ENCODE assay signal across 11 cellular contexts in the genomic region with DNA sequence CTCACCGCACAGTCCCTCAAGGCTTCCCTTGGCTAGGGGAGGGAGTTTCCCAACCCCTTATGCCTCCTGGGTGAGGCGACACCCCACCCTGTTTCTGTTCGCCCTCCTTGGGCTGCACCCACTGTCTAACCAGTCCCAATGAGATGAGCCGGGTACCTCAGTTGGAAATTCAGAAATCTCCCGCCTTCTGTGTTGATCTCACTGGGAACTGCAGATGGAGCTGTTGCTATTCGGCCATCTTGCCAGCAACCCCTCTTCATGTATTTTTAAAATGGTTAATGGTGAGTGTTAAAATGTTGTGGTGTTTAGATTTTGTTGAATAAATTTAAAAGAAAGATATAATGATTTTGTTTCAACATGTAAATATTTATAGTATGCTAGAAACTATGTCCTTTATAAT. TPM values are rescaled to one million over a fixed set of nuclear protein-coding genes. Genes with fewer than 3 reads are reported as not detected.
DNase-seq lines count a peak whose midpoint lies in the region; ATAC-seq and TF ChIP-seq lines count a peak whose summit lies in the region.
"Had no signal": no experiment of that assay in that cellular context is flagged by ENCODE, and none has a peak within 500 bp of the region (broad histone marks: within the 10 kb centered on the region; RNA-seq: fewer than 3 reads in every experiment).

No MANE protein-coding gene starts in this region.

- H3K4me2 ChIP-seq in OCI-LY3 (ENCODE audit: low read length): no peak overlapping the region
- no peak overlapping the region for H3K4me2 ChIP-seq in osteoblast (ENCODE audit: insufficient read depth, low read length)

- no peaks in the 10 kb centered on the region for H3K27me3 ChIP-seq in OCI-LY3 (ENCODE audit: low read depth, low read length)
- no peaks in the 10 kb centered on the region for H3K27me3 ChIP-seq in dorsolateral prefrontal cortex
- H3K27me3 ChIP-seq in osteoblast (ENCODE audit: insufficient read depth, low read length): no peaks in the 10 kb centered on the region

- TF ChIP-seq CTCF in OCI-LY3 (IDR thresholded peaks at IDR 0.05; ENCODE audit: low read depth, low read length) (0 out of 2 replicates have a peak, but pooled peaks have one; percentile 9), dorsolateral prefrontal cortex (IDR thresholded peaks at IDR 0.05 in 54 of 56, conservative IDR thresholded peaks at IDR 0.05 in 2 of 56; ENCODE audit: low read depth in 1 of 56, partially characterized antibody in 56 of 56) (peak in 39 of 56 donors; percentile 7 to 50 (median 30)), osteoblast (IDR thresholded peaks at IDR 0.05; ENCODE audit: extremely low read depth, low read depth, low read length) (peak; percentile 53)

- intact Hi-C loops in dorsolateral prefrontal cortex (cut with DNase I): no loop called here

- DNase-seq in NCI-H2107 treated with DMSO at 0.1 percent for 48 hours (lab: John Stamatoyannopoulos, UW; ENCODE audit: unreplicated experiment) (peak; percentile 35), NCI-H2107 (lab: John Stamatoyannopoulos, UW) (no peak), dorsolateral prefrontal cortex (no peak), osteoblast (ENCODE audit: insufficient read length, low spot score, missing footprints) (no peak), DMS79 treated with DMSO at 0.1 percent for 48 hours (lab: John Stamatoyannopoulos, UW) (no peak)
- DNase-seq: AML-193; effector memory CD8-positive, alpha-beta T cell; NCI-H2029 treated with DMSO at 0.1 percent for 48 hours had no signal

- no peaks in the 10 kb centered on the region for H3K4me1 ChIP-seq in OCI-LY3 (ENCODE audit: low read length)
- no peaks in the 10 kb centered on the region for H3K4me1 ChIP-seq in osteoblast (ENCODE audit: insufficient read depth, low read length)

- no peaks in the 10 kb centered on the region for H3K36me3 ChIP-seq in OCI-LY3 (replicated peaks; ENCODE audit: low read depth, low read length)
- no peaks in the 10 kb centered on the region for H3K36me3 ChIP-seq in osteoblast (ENCODE audit: insufficient read depth, low read length)

- no peak overlapping the region for H3K9ac ChIP-seq in OCI-LY3 (ENCODE audit: low read length)

- H3K79me2 ChIP-seq in OCI-LY3 (ENCODE audit: low read length) (no peaks in the 10 kb centered on the region), osteoblast (ENCODE audit: insufficient read depth, low read length) (peaks cover 6% of the 10 kb centered on the region)

- H3K27ac ChIP-seq in OCI-LY3 (ENCODE audit: low read length) (no peak overlapping the region), dorsolateral prefrontal cortex (no peak overlapping the region), osteoblast (ENCODE audit: low read depth, low read length) (no peak overlapping the region)

- no peak overlapping the region for H2AFZ ChIP-seq in OCI-LY3 (ENCODE audit: low read depth, low read length)
- no peak overlapping the region for H2AFZ ChIP-seq in osteoblast (ENCODE audit: low read length)

- H4K20me1 ChIP-seq in OCI-LY3 (ENCODE audit: insufficient read depth, low read length) (no peaks in the 10 kb centered on the region), osteoblast (ENCODE audit: insufficient read depth, low read length) (no peaks in the 10 kb centered on the region)

- ATAC-seq in GM18861 (IDR thresholded peaks at IDR 0.05; ENCODE audit: unreplicated experiment) (no peak), HG02870 (IDR thresholded peaks at IDR 0.05; ENCODE audit: unreplicated experiment) (no peak)
- ATAC-seq: effector memory CD8-positive, alpha-beta T cell had no signal

- no peaks in the 10 kb centered on the region for H3K9me3 ChIP-seq in OCI-LY3 (ENCODE audit: insufficient read depth, low read length)
- H3K9me3 ChIP-seq in osteoblast (ENCODE audit: low read depth, low read length): no peaks in the 10 kb centered on the region

- H3K4me3 ChIP-seq in OCI-LY3 (ENCODE audit: low read length) (no peak overlapping the region), dorsolateral prefrontal cortex (no peak overlapping the region), osteoblast (ENCODE audit: insufficient read depth, low read length) (no peak overlapping the region)

RNA-seq across cellular contexts. Expression of gene UMAD1, which starts 22.0 kb away (rescaled TPM):
- total RNA-seq in dorsolateral prefrontal cortex (10 to 100 TPM; 12.6 to 25.1 (median 18.8) TPM), osteoblast (16.2 and 17.0 TPM in 2 replicates)

RNA-seq across cellular contexts. Expression of gene RPA3, which starts 55.9 kb away (rescaled TPM):
- total RNA-seq in dorsolateral prefrontal cortex (10 to 100 TPM in 117 of 120 experiments, 1 to 10 TPM in 3; 8.0 to 44.9 (median 22.5) TPM), osteoblast (15.9 and 16.6 TPM in 2 replicates)
